ENCODE assay signal across 10 cellular contexts in the genomic region with DNA sequence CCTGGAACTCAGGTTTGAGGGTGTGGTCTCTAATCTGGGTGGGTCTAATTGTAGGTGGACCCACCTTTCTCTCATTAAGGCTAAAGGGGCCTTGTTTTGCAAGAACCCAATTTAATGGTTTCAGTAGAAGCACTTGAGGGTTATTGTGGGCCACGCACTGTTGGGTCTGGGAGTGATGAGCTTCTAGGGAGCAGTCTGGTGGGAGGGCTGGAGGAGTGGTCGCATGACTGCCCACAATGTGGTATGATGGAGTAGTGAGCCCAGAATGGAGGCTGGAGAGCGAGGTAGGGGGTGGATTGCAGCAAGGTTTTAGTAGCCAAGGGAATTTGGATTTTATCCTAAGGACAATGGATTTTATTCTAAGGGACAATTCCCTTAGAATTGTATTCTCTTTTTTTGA. TPM values are rescaled to one million over a fixed set of nuclear protein-coding genes. Genes with fewer than 3 reads are reported as not detected.
DNase-seq lines count a peak whose midpoint lies in the region; ATAC-seq and TF ChIP-seq lines count a peak whose summit lies in the region.
"Had no signal": no experiment of that assay in that cellular context is flagged by ENCODE, and none has a peak within 500 bp of the region (broad histone marks: within the 10 kb centered on the region; RNA-seq: fewer than 3 reads in every experiment).

No MANE protein-coding gene starts in this region.

- CTCF ChIA-PET in Calu3 (lab: Charles Lee), result no interaction called here
- CTCF ChIA-PET in HEK293T (lab: Yijun Ruan, JAX), result no interaction called here

- BruUV-seq in Calu3 (replicated peaks; lab: Mats Ljungman, UMichigan), result no TSS peak

- peaks cover 8% of the 10 kb centered on the region for H3K4me1 Mint-ChIP-seq in Calu3 (ENCODE audit: low read depth, unreplicated experiment)

- H3K4me3 Mint-ChIP-seq in Calu3 (ENCODE audit: low read depth, unreplicated experiment), result peak overlapping the region; percentile 86

- peaks cover 19% of the 10 kb centered on the region for H3K4me1 ChIP-seq in KMS-11 (ENCODE audit: low read depth, poor library complexity, severe bottlenecking)

- H3K27me3 Mint-ChIP-seq in Calu3 (ENCODE audit: unreplicated experiment), result no peaks in the 10 kb centered on the region

- H3K27me3 ChIP-seq in KMS-11 (ENCODE audit: insufficient read depth, low read depth) (no peaks in the 10 kb centered on the region), neural cell (ENCODE audit: insufficient read depth, low read depth, low read length) (no peaks in the 10 kb centered on the region)
- H3K27me3 ChIP-seq: dorsolateral prefrontal cortex had no signal

- DNase-seq in Calu3 (no peak), astrocyte of the spinal cord (ENCODE audit: low read depth, low spot score) (no peak), islet precursor cell (no peak), anterior cingulate cortex (lab: John Stamatoyannopoulos, UW) (no peak), HEK293T (ENCODE audit: extremely low spot score) (no peak)
- DNase-seq: dorsolateral prefrontal cortex, SIG-M5 had no signal

- no peaks in the 10 kb centered on the region for H3F3A ChIP-seq in neural cell (ENCODE audit: insufficient read depth, low read length, poor library complexity, severe bottlenecking)

- ATAC-seq in GM21526 (IDR thresholded peaks at IDR 0.05; ENCODE audit: low FRiP score, unreplicated experiment), result no peak

- TF ChIP-seq CTCF in Calu3 (IDR thresholded peaks at IDR 0.05; ENCODE audit: unreplicated experiment) (no peak), KMS-11 (conservative IDR thresholded peaks at IDR 0.05; ENCODE audit: low read depth, low read length) (no peak), astrocyte of the spinal cord (IDR thresholded peaks at IDR 0.05; ENCODE audit: low read depth, low read length) (no peak), neural cell (IDR thresholded peaks at IDR 0.05; ENCODE audit: poor library complexity, severe bottlenecking) (no peak)

- intact Hi-C loops in Calu3 (cut with micrococcal nuclease; ENCODE audit: unreplicated experiment), result no loop called here

- H3K4me3 ChIP-seq in KMS-11 (IDR thresholded peaks at IDR 0.05; ENCODE audit: insufficient read depth, low read depth, low read length) (no peak overlapping the region), astrocyte of the spinal cord (ENCODE audit: low read depth, low read length) (peak overlapping the region; percentile 6), neural cell (ENCODE audit: low read length) (peak overlapping the region; percentile 88)

- TF ChIP-seq EP300 in neural cell (conservative IDR thresholded peaks at IDR 0.05; ENCODE audit: poor library complexity, severe bottlenecking), result no peak

- H4K20me1 ChIP-seq in KMS-11 (ENCODE audit: insufficient read depth) (no peaks in the 10 kb centered on the region), neural cell (ENCODE audit: insufficient read depth) (no peaks in the 10 kb centered on the region)

- POLR2A ChIA-PET in HEK293T (lab: Yijun Ruan, JAX), result no interaction called here

- H3K36me3 Mint-ChIP-seq in Calu3 (ENCODE audit: insufficient read depth, unreplicated experiment), result peaks cover 65% of the 10 kb centered on the region

- H3K9me2 ChIP-seq in neural cell (ENCODE audit: insufficient read depth, low read length), result no peaks in the 10 kb centered on the region

- H3K27ac Mint-ChIP-seq in Calu3 (ENCODE audit: unreplicated experiment), result no peak overlapping the region

- H3K79me2 ChIP-seq in KMS-11 (ENCODE audit: insufficient read depth, low read depth), result peaks cover 40% of the 10 kb centered on the region
- peaks cover 15% of the 10 kb centered on the region for H3K79me2 ChIP-seq in neural cell (replicated peaks; ENCODE audit: insufficient read depth, low read length)

- H2AFZ ChIP-seq in KMS-11 (ENCODE audit: low read depth) (no peak overlapping the region), neural cell (ENCODE audit: low read depth, low read length) (no peak overlapping the region)

- no peak overlapping the region for H3K27ac ChIP-seq in KMS-11
- H3K27ac ChIP-seq in neural cell (ENCODE audit: low read length), result no peak overlapping the region

- TF ChIP-seq RAD21 in neural cell (conservative IDR thresholded peaks at IDR 0.05), result no peak

- no peaks in the 10 kb centered on the region for H3K9me3 Mint-ChIP-seq in Calu3 (ENCODE audit: low read depth, unreplicated experiment)

- no peaks in the 10 kb centered on the region for H3K9me3 ChIP-seq in neural cell (ENCODE audit: low read length)

- H3K4me2 ChIP-seq in KMS-11 (peak overlapping the region; percentile 76), neural cell (ENCODE audit: low read length) (peak overlapping the region; percentile 89)

- H3K9ac ChIP-seq in KMS-11 (no peak overlapping the region; the same call in 1 of the 2 replicates), neural cell (ENCODE audit: low read length) (no peak overlapping the region)

- in situ Hi-C loops in astrocyte of the spinal cord (cut with HindIII; ENCODE audit: low sequenced_read_pairs), result no loop called here

- H3K36me3 ChIP-seq in KMS-11 (ENCODE audit: insufficient read depth), result no peaks in the 10 kb centered on the region
- peaks cover 4% of the 10 kb centered on the region for H3K36me3 ChIP-seq in neural cell (ENCODE audit: insufficient read depth, low read length)

TF ChIP-seq in neural cell, 6 proteins besides CTCF, POLR2A, EP300 and RAD21:
- TF ChIP-seq SMC3 (conservative IDR thresholded peaks at IDR 0.05; ENCODE audit: poor library complexity), result no peak
TF ChIP-seq in neural cell: peak in this region for 0.

TF ChIP-seq in HEK293T, 16 proteins besides CTCF, POLR2A, EP300 and RAD21:
- no peak for TF ChIP-seq L3MBTL2 (conservative IDR thresholded peaks at IDR 0.05)
- TF ChIP-seq HDGF (IDR thresholded peaks at IDR 0.05; ENCODE audit: borderline replicate concordance), result no peak
- TF ChIP-seq ELF4 (IDR thresholded peaks at IDR 0.05), result no peak
- no peak for TF ChIP-seq PKNOX1 (IDR thresholded peaks at IDR 0.05)
- TF ChIP-seq SP1 (IDR thresholded peaks at IDR 0.05), result no peak
- TF ChIP-seq LEF1 (IDR thresholded peaks at IDR 0.05; ENCODE audit: borderline replicate concordance), result no peak
- TF ChIP-seq FOXK2 (IDR thresholded peaks at IDR 0.05), result no peak
- no peak for TF ChIP-seq SUZ12 (IDR thresholded peaks at IDR 0.05)
- no peak for TF ChIP-seq ARNT (IDR thresholded peaks at IDR 0.05)
- TF ChIP-seq TARDBP (IDR thresholded peaks at IDR 0.05), result no peak
- no peak for TF ChIP-seq NFRKB (IDR thresholded peaks at IDR 0.05)
- TF ChIP-seq FOXM1 (IDR thresholded peaks at IDR 0.05; ENCODE audit: borderline replicate concordance), result no peak
- no peak for TF ChIP-seq ZNF384 (IDR thresholded peaks at IDR 0.05)
- no peak for TF ChIP-seq BHLHE40 (IDR thresholded peaks at IDR 0.05; ENCODE audit: borderline replicate concordance)
- no peak for TF ChIP-seq FOXA1 (IDR thresholded peaks at IDR 0.05)
- no peak for TF ChIP-seq CTBP1 (IDR thresholded peaks at IDR 0.05; ENCODE audit: borderline replicate concordance)
TF ChIP-seq in HEK293T: peak in this region for 0.

RNA-seq across cellular contexts. Expression of gene TATDN2, which starts 2.7 kb away (rescaled TPM):
- total RNA-seq in Calu3 (2022), result 34.2 and 34.3 TPM in 2 replicates
- polyA plus RNA-seq in neural cell, result 22.1 and 24.5 TPM in 2 replicates
- polyA minus RNA-seq in neural cell, result 30.4 and 37.6 TPM in 2 replicates

RNA-seq across cellular contexts. Expression of gene GHRL, which starts 41.7 kb away (rescaled TPM):
- total RNA-seq in Calu3 (2022), result 0.85 and 2.1 TPM in 2 replicates
- 2.8 TPM in 1 of 2 replicates, not detected in the other for polyA plus RNA-seq in neural cell
- polyA minus RNA-seq in neural cell, result not detected in 2 replicates
